ENCODE assay signal across 8 cellular contexts in the genomic region with DNA sequence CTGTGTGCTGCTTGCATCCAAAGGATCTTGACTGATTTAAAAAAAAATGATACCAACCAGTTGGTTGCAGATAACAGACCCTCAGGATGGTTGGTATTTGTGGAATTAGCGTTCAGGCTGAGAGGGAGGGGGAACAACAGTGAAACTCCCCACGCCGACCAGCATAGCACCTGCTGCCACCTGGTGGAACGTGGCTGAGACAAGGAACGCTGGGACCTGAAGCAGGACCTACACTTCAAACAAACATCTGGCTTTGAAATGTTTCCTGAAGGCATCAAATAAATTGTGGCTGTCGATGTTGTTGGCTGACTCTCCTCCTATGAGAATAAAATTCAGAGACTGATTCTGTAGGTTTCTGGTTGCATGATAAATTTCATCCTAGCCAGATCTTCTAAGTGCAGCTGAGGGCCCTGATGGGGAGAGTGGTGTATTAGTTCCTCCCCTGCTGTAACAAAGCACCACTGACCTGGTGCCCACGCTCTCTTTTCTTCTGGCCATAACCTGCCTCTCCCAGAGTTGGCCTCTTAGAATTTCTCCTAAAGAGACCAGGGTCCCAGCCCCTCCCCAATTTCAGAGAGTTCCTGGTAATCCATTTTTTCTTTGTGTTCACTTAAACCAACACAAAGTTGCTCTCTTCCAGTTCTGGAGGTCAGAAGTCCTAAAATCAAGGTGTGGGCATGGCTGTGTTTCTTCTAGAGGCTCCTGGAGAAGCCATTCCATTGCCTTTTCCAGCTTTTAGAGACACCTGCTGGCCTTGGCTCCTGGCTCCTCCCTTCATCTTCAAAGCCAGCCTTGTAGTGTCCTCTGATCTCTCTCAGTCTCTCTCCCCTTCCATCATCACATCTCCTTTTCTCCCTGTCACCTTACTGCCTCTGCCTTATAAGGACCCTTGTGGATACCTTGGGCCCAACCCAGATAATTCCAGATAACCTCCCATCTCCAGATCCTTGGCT. TPM values are rescaled to one million over a fixed set of nuclear protein-coding genes. Genes with fewer than 3 reads are reported as not detected.
DNase-seq lines count a peak whose midpoint lies in the region; ATAC-seq and TF ChIP-seq lines count a peak whose summit lies in the region.

No MANE protein-coding gene starts in this region.

- no peaks in the 10 kb centered on the region for H3K36me3 Mint-ChIP-seq in brain

- H3K27me3 Mint-ChIP-seq in brain = peaks cover 6% of the 10 kb centered on the region

- peak overlapping the region in 3 of 5 experiments; percentile 27 to 70 (median 32) for H3K27ac Mint-ChIP-seq in brain

- DNase-seq in COLO668 (lab: John Stamatoyannopoulos, UW; ENCODE audit: unreplicated experiment) (peak; percentile 45), T-helper 1 cell (peak in 3 of 5 donors; percentile 23 to 38 (median 25)), kidney glomerular epithelial cell (lab: John Stamatoyannopoulos, UW) (peak; percentile 17)
- peak; percentile 74 for DNase-seq in stimulated activated CD8-positive, alpha-beta memory T cell treated with anti-CD3 and anti-CD28 coated beads, Interleukin-4, amount 100 ng/mL, for 48 hours

- H3K4me1 Mint-ChIP-seq in brain = peaks cover 27% of the 10 kb centered on the region

- ATAC-seq in HG02885 (IDR thresholded peaks at IDR 0.05; ENCODE audit: poor library complexity, unreplicated experiment) = peak; percentile 42
- ATAC-seq in HG03135 (IDR thresholded peaks at IDR 0.05; ENCODE audit: unreplicated experiment) = no peak
- ATAC-seq in GM21367 (IDR thresholded peaks at IDR 0.05; ENCODE audit: unreplicated experiment) = no peak

- peak overlapping the region; percentile 20 to 77 (median 69) for H3K4me3 Mint-ChIP-seq in brain

- peaks cover 0 to 6% (median 0%) of the 10 kb centered on the region in 5 experiments for H3K9me3 Mint-ChIP-seq in brain

- peak; percentile 65 to 81 for TF ChIP-seq CTCF in brain (conservative IDR thresholded peaks at IDR 0.05)

RNA-seq across cellular contexts. Expression of a gene that starts 17.3 kb away (rescaled TPM):
- 16.9 TPM for polyA plus RNA-seq in brain (ENCODE audit: insufficient read depth, low read depth, low replicate concordance)

RNA-seq across cellular contexts. Expression of a gene that starts 20.5 kb away (rescaled TPM):
- polyA plus RNA-seq in brain (ENCODE audit: insufficient read depth, low read depth, low replicate concordance) = 6.1 TPM

RNA-seq across cellular contexts. Expression of a gene that starts 30.9 kb away (rescaled TPM):
- polyA plus RNA-seq in brain (ENCODE audit: insufficient read depth, low read depth, low replicate concordance) = 5.0 TPM

Comparison
In these comparisons a context has a peak if more than half of its experiments do, and no peak if none do; other contexts are left out.
1. DNase-seq: peak in every context shown above with its lines; median percentile 74 in stimulated activated CD8-positive, alpha-beta memory T cell treated with anti-CD3 and anti-CD28 coated beads, Interleukin-4, amount 100 ng/mL, for 48 hours; 45 in COLO668; 25 in T-helper 1 cell; 17 in kidney glomerular epithelial cell.